Comparison of ENCODE assay signal across 8 cellular contexts in the genomic region with DNA sequence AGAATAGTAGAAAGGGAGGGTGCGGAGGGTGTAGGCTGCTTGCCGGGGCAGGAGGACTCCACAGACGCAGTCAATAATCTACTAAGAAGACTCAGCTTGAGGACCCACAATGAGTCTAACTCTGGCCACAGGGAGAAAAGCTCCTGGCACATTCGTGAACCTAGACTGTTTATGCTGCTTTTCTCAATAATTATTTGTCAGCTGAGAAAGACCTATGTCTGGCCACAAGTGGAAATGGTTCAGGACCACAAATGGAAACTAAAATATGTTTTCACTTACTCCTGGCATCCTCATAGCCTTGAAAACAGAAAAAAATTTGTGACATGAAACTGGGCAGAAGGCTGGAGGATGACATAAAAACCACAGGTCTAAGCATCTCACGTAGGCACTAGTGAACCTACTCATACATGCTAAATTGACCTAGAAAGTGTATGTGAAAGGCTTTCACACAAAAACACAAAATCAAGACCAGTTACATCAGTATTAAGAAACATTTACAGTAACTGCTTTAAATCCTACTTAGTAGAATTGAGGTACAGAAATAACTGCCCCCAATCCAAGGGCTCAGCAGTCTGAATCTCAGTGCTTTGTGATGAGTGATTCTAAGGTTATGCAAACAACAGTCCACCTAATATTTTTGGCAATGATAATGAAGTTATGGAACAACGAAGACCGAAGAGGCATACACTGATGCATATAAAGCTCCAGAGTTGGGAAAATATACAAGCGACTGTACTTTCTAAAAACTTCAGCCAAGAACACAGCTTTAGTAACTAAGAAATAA.
DNase-seq lines count a peak whose midpoint lies in the region; ATAC-seq and TF ChIP-seq lines count a peak whose summit lies in the region.

No MANE protein-coding gene starts in this region.

- no peaks in the 10 kb centered on the region for H3K36me3 ChIP-seq in breast epithelium

- H3K36me3 Mint-ChIP-seq in stimulated activated naive CD8-positive, alpha-beta T cell treated with anti-CD3 and anti-CD28 coated beads, Interleukin-15, Interleukin-2, amounts not matched to agents 100 ng/mL and 50 ng/mL, for 24 hours (ENCODE audit: low read depth) = no peaks in the 10 kb centered on the region

- peak overlapping the region; percentile 1 to 5 for H3K27ac ChIP-seq in breast epithelium

- no peak for TF ChIP-seq CTCF in breast epithelium (IDR thresholded peaks at IDR 0.05)

- DNase-seq in stimulated activated CD4-positive, alpha-beta T cell treated with anti-CD3 and anti-CD28 coated beads, Interleukin-15, amount 100 ng/mL, for 48 hours (ENCODE audit: low read depth in 2 of 2) = peak; percentile 10 to 13
- DNase-seq in stimulated activated CD4-positive, alpha-beta T cell treated with anti-CD3 and anti-CD28 coated beads, Interleukin-12 subunit alpha, Interleukin-12 subunit beta, amount 100 ng/mL, for 4 hours = no peak
- DNase-seq in breast epithelium (ENCODE audit: low spot score in 2 of 2) (no peak), NCI-H1436 (lab: John Stamatoyannopoulos, UW) (no peak), NCI-H748 (lab: John Stamatoyannopoulos, UW; ENCODE audit: unreplicated experiment) (no peak), SW 1271 (lab: John Stamatoyannopoulos, UW) (no peak)

- H3K4me3 ChIP-seq in breast epithelium = no peak overlapping the region

- ATAC-seq in HG03378 (IDR thresholded peaks at IDR 0.05; ENCODE audit: unreplicated experiment) = peak; percentile 67

- no peak for TF ChIP-seq POLR2A in breast epithelium (IDR thresholded peaks at IDR 0.05)

- no peaks in the 10 kb centered on the region for H3K9me3 ChIP-seq in breast epithelium

- H3K27me3 ChIP-seq in breast epithelium = no peaks in the 10 kb centered on the region

- H3K4me3 Mint-ChIP-seq in stimulated activated naive CD8-positive, alpha-beta T cell treated with anti-CD3 and anti-CD28 coated beads, Interleukin-15, Interleukin-2, amounts not matched to agents 100 ng/mL and 50 ng/mL, for 24 hours = peak overlapping the region; percentile 17

- H3K4me1 Mint-ChIP-seq in stimulated activated naive CD8-positive, alpha-beta T cell treated with anti-CD3 and anti-CD28 coated beads, Interleukin-15, Interleukin-2, amounts not matched to agents 100 ng/mL and 50 ng/mL, for 24 hours (ENCODE audit: low read depth) = peaks cover 59% of the 10 kb centered on the region

- H3K27ac Mint-ChIP-seq in stimulated activated naive CD8-positive, alpha-beta T cell treated with anti-CD3 and anti-CD28 coated beads, Interleukin-15, Interleukin-2, amounts not matched to agents 100 ng/mL and 50 ng/mL, for 24 hours = peak overlapping the region; percentile 77

- H3K4me1 ChIP-seq in breast epithelium = no peaks in the 10 kb centered on the region

- intact Hi-C loops in breast epithelium (cut with DNase I; ENCODE audit: low total_unique reads) = no loop called here

- no peaks in the 10 kb centered on the region for H3K9me3 Mint-ChIP-seq in stimulated activated naive CD8-positive, alpha-beta T cell treated with anti-CD3 and anti-CD28 coated beads, Interleukin-15, Interleukin-2, amounts not matched to agents 100 ng/mL and 50 ng/mL, for 24 hours

- no peaks in the 10 kb centered on the region for H3K27me3 Mint-ChIP-seq in stimulated activated naive CD8-positive, alpha-beta T cell treated with anti-CD3 and anti-CD28 coated beads, Interleukin-15, Interleukin-2, amounts not matched to agents 100 ng/mL and 50 ng/mL, for 24 hours

Comparison
In these comparisons a context has a peak if more than half of its experiments do, and no peak if none do; other contexts are left out.
1. DNase-seq: peak in stimulated activated CD4-positive, alpha-beta T cell treated with anti-CD3 and anti-CD28 coated beads, Interleukin-15, amount 100 ng/mL, for 48 hours (2 of 2); none in stimulated activated CD4-positive, alpha-beta T cell treated with anti-CD3 and anti-CD28 coated beads, Interleukin-12 subunit alpha, Interleukin-12 subunit beta, amount 100 ng/mL, for 4 hours (single experiment), breast epithelium (0 of 2), NCI-H1436 (single experiment), NCI-H748 (single experiment) and SW 1271 (0 of 2).